In the genomic region with DNA sequence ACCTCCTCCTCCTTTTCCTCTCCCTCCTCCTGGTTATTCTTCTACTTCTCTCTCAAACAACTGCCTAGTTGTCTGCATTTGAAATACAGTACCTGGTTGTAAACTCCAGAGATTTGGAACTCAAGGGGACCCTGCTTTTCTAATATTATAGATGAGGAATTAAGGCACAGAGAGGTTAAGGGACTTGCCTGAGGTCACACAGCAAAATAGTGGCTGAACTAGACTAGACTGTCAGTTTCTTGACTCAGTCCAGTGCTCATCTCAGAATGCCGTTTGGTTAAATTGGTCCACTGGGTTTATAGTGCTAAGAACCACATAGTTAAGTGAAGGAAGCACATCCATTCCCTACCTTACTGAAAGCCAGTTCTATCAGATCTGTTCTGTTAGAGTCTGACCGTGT, we compare ENCODE assay signal across 38 cellular contexts.
"Had no signal": no experiment of that assay in that cellular context is flagged by ENCODE, and none has a peak within 500 bp of the region (broad histone marks: within the 10 kb centered on the region; RNA-seq: fewer than 3 reads in every experiment).

No MANE protein-coding gene starts in this region.

- H3K36me3 Mint-ChIP-seq: activated CD8-positive, alpha-beta memory T cell treated with anti-CD3 and anti-CD28 coated beads, Interleukin-2, amount 10 ng/mL, durations not matched to agents 7 days and 5 days; activated naive CD4-positive, alpha-beta T cell treated with anti-CD3 and anti-CD28 coated beads, Interleukin-2, amount 10 ng/mL, durations not matched to agents 7 days and 5 days; activated naive CD4-positive, alpha-beta T cell treated with anti-CD3 and anti-CD28 coated beads, Interleukin-2, amount 50 U/mL, for 24 hours; activated naive CD8-positive, alpha-beta T cell; activated naive CD8-positive, alpha-beta T cell treated with anti-CD3 and anti-CD28 coated beads, Interleukin-2, amount 10 ng/mL, durations not matched to agents 7 days and 5 days had no signal

- ATAC-seq: activated CD4-positive, alpha-beta T cell treated with anti-CD3 and anti-CD28 coated beads for 36 hours; activated CD4-positive, CD25-positive, alpha-beta regulatory T cell treated with anti-CD3 and anti-CD28 coated beads, Interleukin-2, amount 50 U/mL, for 24 hours; activated CD8-positive, alpha-beta memory T cell treated with anti-CD3 and anti-CD28 coated beads, Interleukin-2, amount 10 ng/mL, durations not matched to agents 7 days and 5 days; activated CD8-positive, alpha-beta T cell treated with anti-CD3 and anti-CD28 coated beads, Interleukin-2, amount 10 ng/mL, durations not matched to agents 7 days and 5 days; activated naive CD8-positive, alpha-beta T cell treated with anti-CD3 and anti-CD28 coated beads, Interleukin-2, amount 50 U/mL, for 24 hours; WTC11 had no signal

- H3K4me1 Mint-ChIP-seq: activated CD4-positive, alpha-beta memory T cell treated with anti-CD3 and anti-CD28 coated beads, Interleukin-2, amount 10 ng/mL, durations not matched to agents 7 days and 5 days; activated CD4-positive, alpha-beta T cell treated with anti-CD3 and anti-CD28 coated beads for 36 hours; activated CD4-positive, alpha-beta T cell treated with anti-CD3 and anti-CD28 coated beads, Interleukin-2, amount 10 ng/mL, durations not matched to agents 7 days and 5 days; activated CD8-positive, alpha-beta memory T cell treated with anti-CD3 and anti-CD28 coated beads, Interleukin-2, amount 10 ng/mL, durations not matched to agents 7 days and 5 days; activated naive CD4-positive, alpha-beta T cell treated with anti-CD3 and anti-CD28 coated beads, Interleukin-2, amount 10 ng/mL, durations not matched to agents 7 days and 5 days; activated naive CD4-positive, alpha-beta T cell treated with anti-CD3 and anti-CD28 coated beads, Interleukin-2, amount 50 U/mL, for 24 hours; activated naive CD8-positive, alpha-beta T cell treated with anti-CD3 and anti-CD28 coated beads, Interleukin-2, amount 10 ng/mL, durations not matched to agents 7 days and 5 days; activated naive CD8-positive, alpha-beta T cell treated with anti-CD3 and anti-CD28 coated beads, Interleukin-2, amount 50 U/mL, for 24 hours; central memory CD8-positive, alpha-beta T cell; WTC11 had no signal

- H3K27ac Mint-ChIP-seq: activated CD4-positive, alpha-beta memory T cell treated with anti-CD3 and anti-CD28 coated beads, Interleukin-2, amount 10 ng/mL, durations not matched to agents 7 days and 5 days; activated CD4-positive, alpha-beta T cell treated with anti-CD3 and anti-CD28 coated beads for 36 hours; activated CD4-positive, alpha-beta T cell treated with anti-CD3 and anti-CD28 coated beads, Interleukin-2, amount 10 ng/mL, durations not matched to agents 7 days and 5 days; activated CD8-positive, alpha-beta memory T cell treated with anti-CD3 and anti-CD28 coated beads, Interleukin-2, amount 10 ng/mL, durations not matched to agents 7 days and 5 days; activated CD8-positive, alpha-beta T cell treated with anti-CD3 and anti-CD28 coated beads, Interleukin-2, amount 10 ng/mL, durations not matched to agents 7 days and 5 days; activated naive CD4-positive, alpha-beta T cell treated with anti-CD3 and anti-CD28 coated beads, Interleukin-2, amount 10 ng/mL, durations not matched to agents 7 days and 5 days; activated naive CD4-positive, alpha-beta T cell treated with anti-CD3 and anti-CD28 coated beads, Interleukin-2, amount 50 U/mL, for 24 hours; activated naive CD8-positive, alpha-beta T cell; activated naive CD8-positive, alpha-beta T cell treated with anti-CD3 and anti-CD28 coated beads, Interleukin-2, amount 10 ng/mL, durations not matched to agents 7 days and 5 days; activated naive CD8-positive, alpha-beta T cell treated with anti-CD3 and anti-CD28 coated beads, Interleukin-2, amount 50 U/mL, for 24 hours; activated T-cell treated with anti-CD3 and anti-CD28 coated beads, Interleukin-2, amount 50 U/mL, for 24 hours; activated T-helper 2 cell treated with anti-CD3 and anti-CD28 coated beads, Interferon-gamma antibody, Interleukin-2, Interleukin-4, amounts not matched to agents 10 μg/mL and 5 μg/mL and 100 μg/mL, durations not matched to agents 14 hours and 24 hours and 36 hours; brain; T-helper 1 cell treated with Interleukin-12 subunit alpha and Interleukin-12 subunit beta and Interleukin-4 antibody, amounts not matched to agents 30 μg/mL and 1 μg/mL, for 36 hours; T-helper 2 cell treated with Interferon-gamma antibody and Interleukin-4, amounts not matched to agents 5 μg/mL and 100 μg/mL, for 36 hours; WTC11 had no signal

- H3K4me1 ChIP-seq: ascending aorta had no signal

- FAIRE-seq: TTC549 had no signal

- H3K9me3 Mint-ChIP-seq: central memory CD8-positive, alpha-beta T cell had no signal

- H3K36me3 ChIP-seq: ascending aorta, cardiac muscle cell, WERI-Rb-1 had no signal

- H3K4me3 Mint-ChIP-seq: activated CD4-positive, alpha-beta memory T cell treated with anti-CD3 and anti-CD28 coated beads, Interleukin-2, amount 10 ng/mL, durations not matched to agents 7 days and 5 days; activated CD4-positive, alpha-beta T cell treated with anti-CD3 and anti-CD28 coated beads for 36 hours; activated CD4-positive, alpha-beta T cell treated with anti-CD3 and anti-CD28 coated beads, Interleukin-2, amount 10 ng/mL, durations not matched to agents 7 days and 5 days; activated CD8-positive, alpha-beta memory T cell treated with anti-CD3 and anti-CD28 coated beads, Interleukin-2, amount 10 ng/mL, durations not matched to agents 7 days and 5 days; activated CD8-positive, alpha-beta T cell treated with anti-CD3 and anti-CD28 coated beads, Interleukin-2, amount 10 ng/mL, durations not matched to agents 7 days and 5 days; activated naive CD4-positive, alpha-beta T cell treated with anti-CD3 and anti-CD28 coated beads, Interleukin-2, amount 10 ng/mL, durations not matched to agents 7 days and 5 days; activated naive CD4-positive, alpha-beta T cell treated with anti-CD3 and anti-CD28 coated beads, Interleukin-2, amount 50 U/mL, for 24 hours; activated naive CD8-positive, alpha-beta T cell; activated naive CD8-positive, alpha-beta T cell treated with anti-CD3 and anti-CD28 coated beads, Interleukin-2, amount 10 ng/mL, durations not matched to agents 7 days and 5 days; activated naive CD8-positive, alpha-beta T cell treated with anti-CD3 and anti-CD28 coated beads, Interleukin-2, amount 50 U/mL, for 24 hours; activated T-cell treated with anti-CD3 and anti-CD28 coated beads, Interleukin-2, amount 50 U/mL, for 24 hours; brain; central memory CD8-positive, alpha-beta T cell; T-helper 1 cell treated with Interleukin-12 subunit alpha and Interleukin-12 subunit beta and Interleukin-4 antibody, amounts not matched to agents 30 μg/mL and 1 μg/mL, for 36 hours; T-helper 2 cell treated with Interferon-gamma antibody and Interleukin-4, amounts not matched to agents 5 μg/mL and 100 μg/mL, for 36 hours; WTC11 had no signal

- H3K4me3 ChIP-seq: ascending aorta, cardiac muscle cell had no signal

- H3K27ac ChIP-seq: ascending aorta, cardiac muscle cell, WERI-Rb-1 had no signal

- H3K27me3 ChIP-seq: ascending aorta, cardiac muscle cell had no signal

- DNase-seq: activated CD4-positive, alpha-beta memory T cell treated with anti-CD3 and anti-CD28 coated beads, Interleukin-2, amount 10 ng/mL, durations not matched to agents 7 days and 5 days; activated CD4-positive, alpha-beta T cell treated with anti-CD3 and anti-CD28 coated beads for 1 hour; activated CD4-positive, alpha-beta T cell treated with anti-CD3 and anti-CD28 coated beads for 36 hours; activated CD4-positive, alpha-beta T cell treated with anti-CD3 and anti-CD28 coated beads for 48 hours; activated CD4-positive, alpha-beta T cell treated with anti-CD3 and anti-CD28 coated beads, Interleukin-2, amount 10 ng/mL, durations not matched to agents 7 days and 5 days; activated CD4-positive, alpha-beta T cell treated with anti-CD3 and anti-CD28 coated beads, Interleukin-2, amount 50 U/mL, for 48 hours; activated CD4-positive, CD25-positive, alpha-beta regulatory T cell; activated CD8-positive, alpha-beta memory T cell treated with anti-CD3 and anti-CD28 coated beads for 24 hours; activated CD8-positive, alpha-beta memory T cell treated with anti-CD3 and anti-CD28 coated beads, Interleukin-2, amount 10 ng/mL, durations not matched to agents 7 days and 5 days; activated CD8-positive, alpha-beta memory T cell treated with anti-CD3 and anti-CD28 coated beads, Interleukin-2, amount 50 U/mL, for 48 hours; activated CD8-positive, alpha-beta T cell treated with anti-CD3 and anti-CD28 coated beads, Interleukin-2, amount 10 ng/mL, durations not matched to agents 7 days and 5 days; activated effector memory CD4-positive, alpha-beta T cell treated with Interleukin-2 at 50 U/mL for 16 hours; activated gamma-delta T cell; activated naive CD4-positive, alpha-beta T cell treated with anti-CD3 and anti-CD28 coated beads, Interleukin-2, amount 10 ng/mL, durations not matched to agents 7 days and 5 days; activated naive CD4-positive, alpha-beta T cell treated with Interleukin-2 at 50 U/mL for 16 hours; activated naive CD8-positive, alpha-beta T cell treated with anti-CD3 and anti-CD28 coated beads, Interleukin-2, amount 10 ng/mL, durations not matched to agents 7 days and 5 days; activated naive CD8-positive, alpha-beta T cell treated with anti-CD3 and anti-CD28 coated beads, Interleukin-2, amount 50 U/mL, for 24 hours; activated T-cell treated with anti-CD3 and anti-CD28 coated beads, Interleukin-2, amount 50 U/mL, for 24 hours; activated T-cell treated with anti-CD3 and anti-CD28 coated beads, Interleukin-2, amount 50 U/mL, for 48 hours; amygdala; anterior cingulate cortex; caudate nucleus; cerebellar nuclear complex; T-helper 2 cell; T-helper 9 cell; WERI-Rb-1 had no signal
